28 cellular contexts compared by ENCODE assay signal in the genomic region with DNA sequence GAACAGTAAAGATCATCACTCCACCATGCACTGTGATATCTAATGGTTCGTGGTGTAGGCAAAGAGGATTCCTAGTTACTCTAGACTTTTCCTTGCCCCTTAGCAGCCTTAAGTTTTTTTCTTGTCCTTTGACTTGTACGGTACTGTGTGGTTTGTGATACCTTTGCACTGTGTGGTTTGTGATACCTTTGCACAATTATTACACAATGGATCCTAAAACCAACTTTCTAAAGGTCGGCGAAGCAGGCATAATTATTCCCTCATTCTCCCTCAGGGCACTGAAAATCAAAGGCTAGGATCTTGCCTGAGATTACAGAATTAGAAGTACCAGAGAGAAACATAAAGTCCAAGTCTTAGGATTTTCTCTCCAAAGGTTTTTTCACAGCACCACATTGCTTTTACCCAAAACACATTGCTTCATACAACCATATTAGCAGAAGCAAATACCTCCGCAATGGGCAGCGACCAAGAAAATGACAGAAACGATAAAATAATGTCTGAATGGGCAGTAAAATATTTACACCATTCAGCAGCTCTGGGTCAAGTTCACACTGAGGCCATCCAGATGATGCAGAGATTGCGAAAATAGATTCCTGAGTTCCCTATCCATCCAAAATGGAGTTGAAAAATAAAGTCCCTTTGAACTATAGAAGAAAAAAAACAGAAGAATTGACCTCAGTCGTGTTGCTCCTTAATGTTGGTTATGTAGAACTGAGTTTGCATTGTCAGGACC.
DNase-seq lines count a peak whose midpoint lies in the region; ATAC-seq and TF ChIP-seq lines count a peak whose summit lies in the region.
"Had no signal": no experiment of that assay in that cellular context is flagged by ENCODE, and none has a peak within 500 bp of the region (broad histone marks: within the 10 kb centered on the region; RNA-seq: fewer than 3 reads in every experiment).

No MANE protein-coding gene starts in this region.

- peaks cover 17% of the 10 kb centered on the region for H3K27me3 Mint-ChIP-seq in mesothelial cell of epicardium (ENCODE audit: low read depth)
- H3K27me3 Mint-ChIP-seq: effector memory CD8-positive, alpha-beta T cell had no signal

- no peak for TF ChIP-seq POLR2A in adrenal gland (IDR thresholded peaks at IDR 0.05)

- TF ChIP-seq CTCF in fibroblast of pulmonary artery (IDR thresholded peaks at IDR 0.05; ENCODE audit: low read length, missing control alignments), result no peak
- TF ChIP-seq CTCF in mesothelial cell of epicardium (IDR thresholded peaks at IDR 0.05; ENCODE audit: unreplicated experiment), result no peak
- no peak for TF ChIP-seq CTCF in adrenal gland (IDR thresholded peaks at IDR 0.05)

- H3K36me3 ChIP-seq in adrenal gland (replicated peaks in 1 of 2), result no peaks in the 10 kb centered on the region
- H3K36me3 ChIP-seq: colonic mucosa, heart right ventricle, SJSA1, spleen had no signal

- H3K4me3 Mint-ChIP-seq in mesothelial cell of epicardium, result no peak overlapping the region
- H3K4me3 Mint-ChIP-seq: activated CD8-positive, alpha-beta T cell treated with anti-CD3 and anti-CD28 coated beads for 36 hours; CD4-positive, alpha-beta memory T cell; effector memory CD8-positive, alpha-beta T cell; naive thymus-derived CD8-positive, alpha-beta T cell; stimulated activated effector memory CD8-positive, alpha-beta T cell treated with anti-CD3 and anti-CD28 coated beads, Interleukin-12 subunit alpha, Interleukin-12 subunit beta, amount 100 ng/mL, for 72 hours had no signal

- no peak overlapping the region for H3K27ac Mint-ChIP-seq in mesothelial cell of epicardium
- H3K27ac Mint-ChIP-seq: activated CD8-positive, alpha-beta T cell treated with anti-CD3 and anti-CD28 coated beads for 36 hours; CD4-positive, alpha-beta memory T cell; effector memory CD8-positive, alpha-beta T cell; naive thymus-derived CD8-positive, alpha-beta T cell; stimulated activated effector memory CD8-positive, alpha-beta T cell treated with anti-CD3 and anti-CD28 coated beads, Interleukin-12 subunit alpha, Interleukin-12 subunit beta, amount 100 ng/mL, for 72 hours had no signal

- no peaks in the 10 kb centered on the region for H3K4me1 Mint-ChIP-seq in mesothelial cell of epicardium
- H3K4me1 Mint-ChIP-seq: CD4-positive, alpha-beta memory T cell; naive thymus-derived CD8-positive, alpha-beta T cell; stimulated activated effector memory CD8-positive, alpha-beta T cell treated with anti-CD3 and anti-CD28 coated beads, Interleukin-12 subunit alpha, Interleukin-12 subunit beta, amount 100 ng/mL, for 72 hours had no signal

- H3K4me1 ChIP-seq in adrenal gland (replicated peaks in 1 of 2), result no peaks in the 10 kb centered on the region
- H3K4me1 ChIP-seq: colonic mucosa, SJSA1, spleen had no signal

- no peaks in the 10 kb centered on the region for H3K27me3 ChIP-seq in adrenal gland
- H3K27me3 ChIP-seq: colonic mucosa, heart right ventricle, SJSA1, spleen had no signal

- WGBS in adrenal gland, 4 donors, result 58 to 68% (median 60%) methylated on average over 9 of the region's 9 CpGs

- no peaks in the 10 kb centered on the region for H3K36me3 Mint-ChIP-seq in mesothelial cell of epicardium
- H3K36me3 Mint-ChIP-seq: CD4-positive, alpha-beta memory T cell; naive thymus-derived CD8-positive, alpha-beta T cell; stimulated activated effector memory CD8-positive, alpha-beta T cell treated with anti-CD3 and anti-CD28 coated beads, Interleukin-12 subunit alpha, Interleukin-12 subunit beta, amount 100 ng/mL, for 72 hours had no signal

- DNase-seq in AG20443 (ENCODE audit: low spot score), result peak; percentile 20
- DNase-seq in amniotic epithelial cell (ENCODE audit: low read depth), result peak; percentile 94
- DNase-seq in fibroblast of pulmonary artery (ENCODE audit: low read depth), result peak; percentile 21
- no peak for DNase-seq in sciatic nerve (ENCODE audit: low spot score)
- DNase-seq in mesothelial cell of epicardium (ENCODE audit: low spot score in 2 of 2, unreplicated experiment in 2 of 2), result no peak
- no peak for DNase-seq in HT-29 (ENCODE audit: low spot score)
- DNase-seq in adrenal gland, result no peak
- DNase-seq: activated CD4-positive, CD25-positive, alpha-beta regulatory T cell treated with anti-CD3 and anti-CD28 coated beads, Interleukin-2, amount 50 U/mL, for 72 hours; activated CD8-positive, alpha-beta T cell treated with anti-CD3 and anti-CD28 coated beads for 36 hours; activated effector memory CD4-positive, alpha-beta T cell treated with Interleukin-2 at 50 U/mL for 16 hours; CD4-positive, alpha-beta memory T cell; colonic mucosa; DMS153; effector memory CD8-positive, alpha-beta T cell; heart right ventricle; naive thymus-derived CD8-positive, alpha-beta T cell; NCI-H1105 treated with DMSO at 0.1 percent for 48 hours; NCI-H2029 treated with DMSO at 0.1 percent for 48 hours; NCI-H2227 treated with DMSO at 0.1 percent for 48 hours; NCI-H69; occipital lobe; spleen; stimulated activated CD4-positive, alpha-beta T cell treated with anti-CD3 and anti-CD28 coated beads, Interleukin-2, amount 100 ng/mL, for 48 hours; substantia nigra had no signal

- no peaks in the 10 kb centered on the region for H3K9me3 Mint-ChIP-seq in mesothelial cell of epicardium
- H3K9me3 Mint-ChIP-seq: activated CD8-positive, alpha-beta T cell treated with anti-CD3 and anti-CD28 coated beads for 36 hours; CD4-positive, alpha-beta memory T cell; effector memory CD8-positive, alpha-beta T cell; naive thymus-derived CD8-positive, alpha-beta T cell; stimulated activated effector memory CD8-positive, alpha-beta T cell treated with anti-CD3 and anti-CD28 coated beads, Interleukin-12 subunit alpha, Interleukin-12 subunit beta, amount 100 ng/mL, for 72 hours had no signal

- no peak overlapping the region for H3K27ac ChIP-seq in adrenal gland
- H3K27ac ChIP-seq: colonic mucosa, SJSA1 had no signal

- peak; percentile 22 for ATAC-seq in sciatic nerve
- ATAC-seq: activated CD8-positive, alpha-beta T cell treated with anti-CD3 and anti-CD28 coated beads for 36 hours; effector memory CD8-positive, alpha-beta T cell; GM12878; HCT116; naive thymus-derived CD8-positive, alpha-beta T cell; stimulated activated effector memory CD8-positive, alpha-beta T cell treated with anti-CD3 and anti-CD28 coated beads, Interleukin-12 subunit alpha, Interleukin-12 subunit beta, amount 100 ng/mL, for 72 hours had no signal

- H3K9me3 ChIP-seq in adrenal gland (replicated peaks in 1 of 3), result no peaks in the 10 kb centered on the region
- H3K9me3 ChIP-seq: colonic mucosa, heart right ventricle, SJSA1, spleen had no signal

- intact Hi-C loops in sciatic nerve (cut with DNase I) (no loop called here), adrenal gland (cut with DNase I) (no loop called here)

- no peak overlapping the region for H3K4me3 ChIP-seq in fibroblast of pulmonary artery (replicated peaks; ENCODE audit: low read depth, low read length)
- no peak overlapping the region for H3K4me3 ChIP-seq in adrenal gland
- H3K4me3 ChIP-seq: colonic mucosa, GM12878, heart right ventricle, SJSA1, spleen had no signal

Comparison
In these comparisons a context has a peak if more than half of its experiments do, and no peak if none do; other contexts are left out.
1. DNase-seq: peak in AG20443 (single experiment), amniotic epithelial cell (single experiment) and fibroblast of pulmonary artery (single experiment); none in sciatic nerve (single experiment), mesothelial cell of epicardium (0 of 2), HT-29 (single experiment) and adrenal gland (0 of 7).